7 cellular contexts compared by ENCODE assay signal in genomic region chr18:13217971-13218375, GRCh38. TPM values are rescaled to one million over a fixed set of nuclear protein-coding genes. Genes with fewer than 3 reads are reported as not detected.
DNase-seq lines count a peak whose midpoint lies in the region; ATAC-seq and TF ChIP-seq lines count a peak whose summit lies in the region.

No MANE protein-coding gene starts in this region.

- H3K27ac ChIP-seq in SK-N-MC, result no peak overlapping the region
- H3K27ac ChIP-seq in cardiac muscle cell, result no peak overlapping the region

- DNase-seq in H7 (no peak), SK-N-MC (ENCODE audit: low read depth, low spot score) (no peak), cardiac muscle cell (ENCODE audit: low read depth in 1 of 2, low spot score in 1 of 2) (no peak), retinal pigment epithelial cell (ENCODE audit: low read depth) (no peak), glomerular visceral epithelial cell (ENCODE audit: extremely low spot score) (no peak)
- DNase-seq in NK-92 treated with Interleukin-12 subunit alpha and Interleukin-12 subunit beta, amount 100 ng/mL, for 24 hours (lab: John Stamatoyannopoulos, UW), result no peak

- H3K9me3 ChIP-seq in SK-N-MC (ENCODE audit: low read depth, low read length) (no peaks in the 10 kb centered on the region), cardiac muscle cell (ENCODE audit: low read depth) (no peaks in the 10 kb centered on the region)

- TF ChIP-seq CTCF in cardiac muscle cell (IDR thresholded peaks at IDR 0.05; ENCODE audit: low read depth, low read length), result no peak
- no peak for TF ChIP-seq CTCF in retinal pigment epithelial cell (conservative IDR thresholded peaks at IDR 0.05; ENCODE audit: low read depth, low read length)

- H3K27me3 ChIP-seq in H7 (ENCODE audit: control insufficient read depth, insufficient read depth, low read length) (peaks cover 15% of the 10 kb centered on the region), cardiac muscle cell (peaks cover 33% of the 10 kb centered on the region)

- no peak for ATAC-seq in GM18868 (IDR thresholded peaks at IDR 0.05; ENCODE audit: unreplicated experiment)

- H3K36me3 ChIP-seq in H7 (replicated peaks; ENCODE audit: control insufficient read depth, insufficient read depth, low read length) (no peaks in the 10 kb centered on the region), SK-N-MC (ENCODE audit: insufficient read depth, low read length) (no peaks in the 10 kb centered on the region), cardiac muscle cell (no peaks in the 10 kb centered on the region)

- peak overlapping the region; percentile 79 for H3K4me3 ChIP-seq in H7 (ENCODE audit: insufficient read depth, low read depth, low read length)
- H3K4me3 ChIP-seq in SK-N-MC, result peak overlapping the region; percentile 83
- peak overlapping the region; percentile 45 for H3K4me3 ChIP-seq in cardiac muscle cell
- H3K4me3 ChIP-seq in retinal pigment epithelial cell (ENCODE audit: low read length), result peak overlapping the region; percentile 50

- peaks cover 26% of the 10 kb centered on the region for H3K4me1 ChIP-seq in cardiac muscle cell (ENCODE audit: low read depth)

- H3K9ac ChIP-seq in SK-N-MC (ENCODE audit: insufficient read length), result peak overlapping the region; percentile 37

RNA-seq across cellular contexts. Expression of gene LDLRAD4, which starts 0.6 kb away (rescaled TPM):
- 21.0 and 23.9 TPM in 2 replicates for total RNA-seq in H7 (2014; rRNA removed; shearing (Covaris generic))
- total RNA-seq in cardiac muscle cell, result 7.9 and 10.5 TPM in 2 replicates
- polyA plus RNA-seq in cardiac muscle cell, result 7.6 and 11.5 TPM in 2 replicates
